ENCODE assay signal across 25 cellular contexts in the genomic region with DNA sequence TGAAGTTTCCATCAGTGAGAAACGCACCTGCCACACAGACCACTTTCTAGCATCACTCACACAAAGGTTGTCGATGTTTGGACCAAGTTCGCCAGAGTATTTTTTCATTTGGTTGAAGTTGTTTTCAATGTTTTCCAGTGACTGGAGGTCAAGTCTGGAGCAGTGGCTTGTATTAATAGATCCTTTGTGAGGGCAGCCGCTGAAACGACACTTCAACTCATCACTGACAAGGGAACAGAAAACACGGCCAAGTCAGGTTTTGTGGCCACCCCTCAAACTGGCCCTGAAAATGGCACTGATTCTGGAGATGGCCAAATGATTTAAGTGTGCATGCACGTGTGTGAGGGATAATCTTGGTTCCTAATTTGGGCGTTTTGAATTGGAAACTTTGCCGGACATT.
"Had no signal": no experiment of that assay in that cellular context is flagged by ENCODE, and none has a peak within 500 bp of the region (broad histone marks: within the 10 kb centered on the region; RNA-seq: fewer than 3 reads in every experiment).

No MANE protein-coding gene starts in this region.

- H3K4me3 ChIP-seq: coronary artery, dorsolateral prefrontal cortex, esophagus squamous epithelium, gastrocnemius medialis, heart left ventricle, hepatocyte, left lung, lower lobe of right lung, mucosa of descending colon had no signal

- H3K4me1 ChIP-seq: esophagus squamous epithelium, gastrocnemius medialis, left lung, lower lobe of right lung had no signal

- H3K9me3 ChIP-seq: esophagus squamous epithelium, gastrocnemius medialis, heart left ventricle, left lung, lower lobe of right lung, mucosa of descending colon had no signal

- H3K36me3 Mint-ChIP-seq: mesothelial cell of epicardium had no signal

- H3K4me1 Mint-ChIP-seq: endodermal cell had no signal

- H3K4me2 ChIP-seq: hepatocyte had no signal

- DNase-seq: cerebellar nuclear complex; dermis blood vessel endothelial cell; dorsolateral prefrontal cortex; effector CD4-positive, alpha-beta T cell; effector memory CD8-positive, alpha-beta T cell; endodermal cell; erythroblast; esophagus squamous epithelium; foreskin fibroblast; foreskin melanocyte; gastrocnemius medialis; heart left ventricle; hypothalamus; immature natural killer cell; left cardiac atrium; left lung; lower lobe of right lung; mesenchymal stem cell; mucosa of descending colon; naive B cell had no signal

- H3K4me3 Mint-ChIP-seq: effector memory CD8-positive, alpha-beta T cell; endodermal cell; immature natural killer cell; mesothelial cell of epicardium; naive B cell had no signal

- ATAC-seq: effector memory CD8-positive, alpha-beta T cell; esophagus mucosa; gastrocnemius medialis; left lung; lower lobe of right lung; mucosa of descending colon had no signal

- H3K36me3 ChIP-seq: esophagus squamous epithelium, gastrocnemius medialis, heart left ventricle, left lung, lower lobe of right lung had no signal

- H3K9me3 Mint-ChIP-seq: effector memory CD8-positive, alpha-beta T cell; endodermal cell; immature natural killer cell had no signal

- H3K27ac Mint-ChIP-seq: effector memory CD8-positive, alpha-beta T cell; endodermal cell; immature natural killer cell; mesothelial cell of epicardium had no signal

- H3K27me3 Mint-ChIP-seq: effector memory CD8-positive, alpha-beta T cell; naive B cell had no signal

- H2AFZ ChIP-seq: hepatocyte had no signal

- H3K27ac ChIP-seq: coronary artery, dorsolateral prefrontal cortex, epithelial cell of prostate, esophagus squamous epithelium, gastrocnemius medialis, heart left ventricle, hepatocyte, left lung, lower lobe of right lung had no signal

- H3K27me3 ChIP-seq: dorsolateral prefrontal cortex, esophagus squamous epithelium, gastrocnemius medialis, heart left ventricle, hepatocyte, left lung had no signal
